19 cellular contexts compared by ENCODE assay signal in the genomic region with DNA sequence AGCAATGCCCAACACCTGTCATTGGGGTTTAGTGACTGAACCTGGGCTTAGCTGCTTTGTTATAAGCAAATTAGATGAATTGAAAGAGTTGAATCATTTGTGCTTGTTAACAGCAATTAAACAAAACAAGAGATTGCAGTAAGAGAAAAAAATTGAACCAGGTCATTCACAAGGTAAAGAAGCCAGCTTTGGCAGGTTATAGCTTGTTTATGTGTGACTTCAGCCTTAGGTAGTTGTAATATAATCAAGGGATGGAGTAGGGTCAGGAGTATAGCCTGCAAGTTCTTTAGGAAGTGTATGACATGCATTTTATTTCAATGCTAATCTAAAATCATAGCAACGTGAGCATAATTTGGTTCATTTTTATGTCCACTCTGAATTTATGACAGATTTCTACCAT.
"Had no signal": no experiment of that assay in that cellular context is flagged by ENCODE, and none has a peak within 500 bp of the region (broad histone marks: within the 10 kb centered on the region; RNA-seq: fewer than 3 reads in every experiment).

No MANE protein-coding gene starts in this region.

- H3K4me1 ChIP-seq: pancreas had no signal

- H3K27me3 ChIP-seq: dorsolateral prefrontal cortex, esophagus squamous epithelium, pancreas, uterus had no signal

- H3K27me3 Mint-ChIP-seq: progenitor cell of endocrine pancreas, type B pancreatic cell had no signal

- H3K27ac Mint-ChIP-seq: naive B cell, nephron, progenitor cell of endocrine pancreas, type B pancreatic cell had no signal

- H3K4me3 Mint-ChIP-seq: naive B cell, nephron, type B pancreatic cell had no signal

- H3K36me3 ChIP-seq: esophagus squamous epithelium, pancreas, uterus had no signal

- H3K36me3 Mint-ChIP-seq: naive B cell, type B pancreatic cell had no signal

- DNase-seq: cortex of kidney; dorsolateral prefrontal cortex; effector CD8-positive, alpha-beta T cell; esophagus squamous epithelium; foreskin fibroblast; left colon; left ventricle myocardium superior; midbrain; naive B cell; occipital lobe; pancreas; right cardiac atrium; small intestine; stimulated activated CD4-positive, alpha-beta T cell treated with anti-CD3 and anti-CD28 coated beads, Interleukin-2, amount 100 ng/mL, for 48 hours; stimulated activated naive CD4-positive, alpha-beta T cell treated with Interleukin-2 at 50 U/mL for 16 hours had no signal

- H3K9me3 ChIP-seq: esophagus squamous epithelium, pancreas, uterus had no signal

- H3K9me3 Mint-ChIP-seq: nephron, type B pancreatic cell had no signal

- H3K4me3 ChIP-seq: dorsolateral prefrontal cortex, esophagus squamous epithelium, pancreas, uterus had no signal

- H3K27ac ChIP-seq: dorsolateral prefrontal cortex, esophagus squamous epithelium, pancreas, uterus had no signal
